In genomic region chr5:145852990-145853389, GRCh38 we compare ENCODE assay signal across 2 cellular contexts.
TF ChIP-seq lines count a peak whose summit lies in the region.

No MANE protein-coding gene starts in this region.

TF ChIP-seq in IMR-90, 13 proteins besides CTCF, POLR2A, EP300 and RAD21:
- TF ChIP-seq CEBPB (IDR thresholded peaks at IDR 0.05; ENCODE audit: low read depth, low read length) (no peak), RCOR1 (IDR thresholded peaks at IDR 0.05; ENCODE audit: insufficient replicate concordance, low read length) (no peak), CHD1 (IDR thresholded peaks at IDR 0.05; ENCODE audit: low read depth, low read length) (no peak), MAZ (IDR thresholded peaks at IDR 0.05; ENCODE audit: borderline replicate concordance, low read depth, low read length) (no peak), SMC3 (IDR thresholded peaks at IDR 0.05; ENCODE audit: low read depth, low read length) (no peak), FOS (IDR thresholded peaks at IDR 0.05; ENCODE audit: low read depth, low read length) (no peak), BHLHE40 (IDR thresholded peaks at IDR 0.05; ENCODE audit: low read depth, low read length) (no peak), MAFK (IDR thresholded peaks at IDR 0.05; ENCODE audit: low read depth, low read length) (no peak), RFX5 (IDR thresholded peaks at IDR 0.05; ENCODE audit: low read depth, low read length) (no peak), MXI1 (IDR thresholded peaks at IDR 0.05; ENCODE audit: borderline replicate concordance, low read depth, low read length) (no peak), NFE2L2 (IDR thresholded peaks at IDR 0.05; ENCODE audit: low read depth, low read length) (no peak)
- TF ChIP-seq, protein P1, sequence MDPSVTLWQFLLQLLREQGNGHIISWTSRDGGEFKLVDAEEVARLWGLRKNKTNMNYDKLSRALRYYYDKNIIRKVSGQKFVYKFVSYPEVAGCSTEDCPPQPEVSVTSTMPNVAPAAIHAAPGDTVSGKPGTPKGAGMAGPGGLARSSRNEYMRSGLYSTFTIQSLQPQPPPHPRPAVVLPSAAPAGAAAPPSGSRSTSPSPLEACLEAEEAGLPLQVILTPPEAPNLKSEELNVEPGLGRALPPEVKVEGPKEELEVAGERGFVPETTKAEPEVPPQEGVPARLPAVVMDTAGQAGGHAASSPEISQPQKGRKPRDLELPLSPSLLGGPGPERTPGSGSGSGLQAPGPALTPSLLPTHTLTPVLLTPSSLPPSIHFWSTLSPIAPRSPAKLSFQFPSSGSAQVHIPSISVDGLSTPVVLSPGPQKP (IDR thresholded peaks at IDR 0.05; ENCODE audit: borderline replicate concordance, low read depth, low read length), result no peak
- TF ChIP-seq, protein P2, sequence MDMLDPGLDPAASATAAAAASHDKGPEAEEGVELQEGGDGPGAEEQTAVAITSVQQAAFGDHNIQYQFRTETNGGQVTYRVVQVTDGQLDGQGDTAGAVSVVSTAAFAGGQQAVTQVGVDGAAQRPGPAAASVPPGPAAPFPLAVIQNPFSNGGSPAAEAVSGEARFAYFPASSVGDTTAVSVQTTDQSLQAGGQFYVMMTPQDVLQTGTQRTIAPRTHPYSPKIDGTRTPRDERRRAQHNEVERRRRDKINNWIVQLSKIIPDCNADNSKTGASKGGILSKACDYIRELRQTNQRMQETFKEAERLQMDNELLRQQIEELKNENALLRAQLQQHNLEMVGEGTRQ (IDR thresholded peaks at IDR 0.05; ENCODE audit: low read depth, low read length), result no peak
TF ChIP-seq in IMR-90: peak in this region for 0.

TF ChIP-seq in H1, 55 proteins besides CTCF, POLR2A, EP300 and RAD21:
- no peak for TF ChIP-seq GABPA (IDR thresholded peaks at IDR 0.05; ENCODE audit: borderline replicate concordance, insufficient read depth, low read length)
- no peak for TF ChIP-seq E2F6 (IDR thresholded peaks at IDR 0.05)
- no peak for TF ChIP-seq TEAD4 (IDR thresholded peaks at IDR 0.05; ENCODE audit: low read depth, low read length)
- TF ChIP-seq BRCA1 (IDR thresholded peaks at IDR 0.05; ENCODE audit: low read depth, low read length), result no peak
- TF ChIP-seq TAF7 (optimal IDR thresholded peaks at IDR 0.05; ENCODE audit: borderline replicate concordance, low read depth, low read length), result no peak
- no peak for TF ChIP-seq HDAC6 (IDR thresholded peaks at IDR 0.05; ENCODE audit: low read depth, low read length)
- no peak for TF ChIP-seq BCL11A (IDR thresholded peaks at IDR 0.05; ENCODE audit: low read depth in 2 of 2, low read length in 2 of 2)
- no peak for TF ChIP-seq ATF3 (IDR thresholded peaks at IDR 0.05; ENCODE audit: insufficient read depth, low read depth, low read length)
- TF ChIP-seq POLR2AphosphoS5 (IDR thresholded peaks at IDR 0.05; ENCODE audit: low read depth, low read length), result no peak
- no peak for TF ChIP-seq GTF2F1 (IDR thresholded peaks at IDR 0.05; ENCODE audit: borderline replicate concordance, low read depth, low read length)
- TF ChIP-seq PHF8 (conservative IDR thresholded peaks at IDR 0.05; ENCODE audit: low read depth, low read length), result no peak
- no peak for TF ChIP-seq RNF2 (IDR thresholded peaks at IDR 0.05; ENCODE audit: borderline replicate concordance, low read depth, low read length, missing control alignments, poor library complexity, severe bottlenecking)
- TF ChIP-seq TBP (IDR thresholded peaks at IDR 0.05; ENCODE audit: low read depth, low read length), result no peak
- no peak for TF ChIP-seq CBX8 (IDR thresholded peaks at IDR 0.05; ENCODE audit: borderline replicate concordance, low read depth, low read length)
- TF ChIP-seq SIRT6 (IDR thresholded peaks at IDR 0.05; ENCODE audit: low read length), result no peak
